ENCODE assay signal across 9 cellular contexts in the genomic region with DNA sequence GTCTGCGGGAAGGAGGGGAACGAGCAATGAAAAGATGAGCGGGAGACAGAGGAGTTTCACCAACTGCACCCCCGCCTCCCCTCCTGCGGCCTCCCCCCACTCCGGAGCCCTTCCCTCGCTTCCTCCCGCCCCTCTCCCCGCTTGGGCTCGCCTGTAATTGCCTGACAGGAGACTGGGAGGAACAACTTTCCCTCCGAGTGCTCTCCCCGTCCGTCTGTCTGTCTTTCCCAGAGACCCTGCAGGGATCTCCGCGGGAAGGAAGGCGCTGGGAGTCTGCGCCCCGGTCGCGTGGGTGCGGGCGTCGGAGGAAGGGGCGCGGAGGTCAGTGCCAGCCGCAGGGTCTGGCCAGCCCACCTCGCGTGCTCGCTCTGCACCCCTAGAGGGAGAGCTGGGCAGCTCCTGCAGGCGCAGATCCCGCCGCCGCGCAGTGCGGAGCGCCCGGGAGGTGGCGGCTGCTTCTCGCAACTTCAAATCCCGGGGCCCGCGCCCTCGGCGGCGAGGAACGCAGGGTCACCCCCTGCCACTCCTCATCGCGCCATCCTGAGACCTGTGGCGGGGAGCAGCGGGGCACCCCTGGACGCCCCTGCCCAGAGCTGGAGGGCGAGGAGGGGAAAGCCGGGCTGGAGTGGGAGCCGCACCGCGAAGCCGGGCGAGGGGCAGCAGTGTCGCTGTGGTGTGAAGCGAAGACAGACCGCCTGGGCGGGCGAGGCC. TPM values are rescaled to one million over a fixed set of nuclear protein-coding genes. Genes with fewer than 3 reads are reported as not detected.
A peak's percentile ranks its signal among the peaks of the same experiment; 100 is the strongest.
DNase-seq lines count a peak whose midpoint lies in the region; ATAC-seq and TF ChIP-seq lines count a peak whose summit lies in the region.
"Had no signal": no experiment of that assay in that cellular context is flagged by ENCODE, and none has a peak within 500 bp of the region (broad histone marks: within the 10 kb centered on the region; RNA-seq: fewer than 3 reads in every experiment).

No MANE protein-coding gene starts in this region.

- H3K36me3 ChIP-seq in Caco-2 (ENCODE audit: control insufficient read depth, insufficient read depth, low read length): no peaks in the 10 kb centered on the region
- H3K36me3 ChIP-seq in SK-N-MC (ENCODE audit: insufficient read depth, low read length): no peaks in the 10 kb centered on the region

- in situ Hi-C loops in G401 (cut with HindIII; ENCODE audit: low sequenced_read_pairs): no loop called here

- H3K27ac ChIP-seq in SK-N-MC: no peak overlapping the region

- H3K9me3 Mint-ChIP-seq in Caco-2 (ENCODE audit: unreplicated experiment): no peaks in the 10 kb centered on the region
- H3K9me3 Mint-ChIP-seq: activated B cell treated with CpG ODN at 0.5 μM for 24 hours had no signal

- no peak for ATAC-seq in GM18858 (IDR thresholded peaks at IDR 0.05; ENCODE audit: unreplicated experiment)

- no peaks in the 10 kb centered on the region for H3K27me3 Mint-ChIP-seq in Caco-2 (ENCODE audit: insufficient read depth, unreplicated experiment)

- H3K27ac Mint-ChIP-seq in Caco-2 (ENCODE audit: unreplicated experiment): peak overlapping the region; percentile 83
- H3K27ac Mint-ChIP-seq: activated B cell treated with CpG ODN at 0.5 μM for 24 hours had no signal

- H3K4me3 Mint-ChIP-seq in Caco-2 (ENCODE audit: unreplicated experiment): peak overlapping the region; percentile 84

- POLR2A ChIA-PET in Caco-2 (lab: Charles Lee): interaction anchor here (0.6 to 1.3 kb wide), 5 partner anchors 52 to 627 kb away, joined by 3 to 16 read pairs (median 5); no protein-coding TSS in a partner anchor

- CTCF ChIA-PET in Caco-2 (lab: Charles Lee): interaction anchor here (0.6 to 1.5 kb wide), 7 partner anchors 19 to 213 kb away, joined by 3 to 10 read pairs (median 5); no protein-coding TSS in a partner anchor

- peaks cover 37% of the 10 kb centered on the region for H3K4me1 Mint-ChIP-seq in Caco-2 (ENCODE audit: low read depth, unreplicated experiment)

- H3K9ac ChIP-seq in SK-N-MC (ENCODE audit: insufficient read length): peak overlapping the region; percentile 10

- H3K4me3 ChIP-seq in Caco-2 (ENCODE audit: low read depth, low read length) (peak overlapping the region; percentile 58), SK-N-MC (peak overlapping the region; percentile 82), cardiac fibroblast (replicated peaks in 1 of 2; ENCODE audit: low read depth in 2 of 2, low read length in 2 of 2) (peak overlapping the region; percentile 88 to 89), skeletal muscle cell (ENCODE audit: low read depth, low read length) (peak overlapping the region; percentile 93)

- TF ChIP-seq CTCF in Caco-2 (IDR thresholded peaks at IDR 0.05; ENCODE audit: insufficient read depth in 1 of 2, low read depth in 1 of 2, low read length in 1 of 2, severe bottlenecking in 1 of 2, unreplicated experiment in 1 of 2) (peak; percentile 78 to 91), cardiac fibroblast (IDR thresholded peaks at IDR 0.05; ENCODE audit: low read depth, low read length) (peak; percentile 59)

- DNase-seq in Caco-2: peak; percentile 88 to 91
- peak; percentile 73 for DNase-seq in HK-2 (ENCODE audit: unreplicated experiment)
- DNase-seq in SK-N-MC (ENCODE audit: low read depth, low spot score): no peak
- peak; percentile 91 to 96 for DNase-seq in cardiac fibroblast (ENCODE audit: low read depth in 2 of 2)
- peak; percentile 70 for DNase-seq in iPS-NIHi7 (ENCODE audit: extremely low spot score)
- DNase-seq in skeletal muscle cell (ENCODE audit: low read depth): peak; percentile 91
- DNase-seq in G401 (ENCODE audit: low spot score): no peak
- DNase-seq: activated B cell treated with CpG ODN at 0.5 μM for 24 hours had no signal

- BruUV-seq in Caco-2 (replicated peaks; lab: Mats Ljungman, UMichigan): TSS peak; percentile 2

- H3K36me3 Mint-ChIP-seq in Caco-2 (ENCODE audit: insufficient read depth, unreplicated experiment): peaks cover 54% of the 10 kb centered on the region

- peaks cover 22% of the 10 kb centered on the region for H3K4me1 ChIP-seq in Caco-2

- intact Hi-C loops in Caco-2 (cut with micrococcal nuclease; ENCODE audit: unreplicated experiment): loop anchor here (2.0 to 10.0 kb wide), 5 partner anchors 120 to 1060 kb away; no protein-coding TSS in a partner anchor

- H3K9me3 ChIP-seq in Caco-2 (no peaks in the 10 kb centered on the region), SK-N-MC (ENCODE audit: low read depth, low read length) (no peaks in the 10 kb centered on the region)

- no peaks in the 10 kb centered on the region for H3K27me3 ChIP-seq in Caco-2 (replicated peaks; ENCODE audit: control insufficient read depth, insufficient read depth, low read length)

RNA-seq across cellular contexts. Expression of gene NRP1, which starts 0.5 kb away (rescaled TPM):
- total RNA-seq in Caco-2 (2022): 99.3 and 123 TPM in 2 replicates
- total RNA-seq in G401 (2014; rRNA removed; shearing (Covaris generic)): 4.0 and 17.1 TPM in 2 replicates
- total RNA-seq: activated B cell treated with CpG ODN at 0.5 μM for 24 hours had no signal

Comparison
In these comparisons a context has a peak if more than half of its experiments do, and no peak if none do; other contexts are left out.
1. DNase-seq: peak in Caco-2 (2 of 2), HK-2 (single experiment), cardiac fibroblast (2 of 2), iPS-NIHi7 (single experiment) and skeletal muscle cell (single experiment); none in SK-N-MC (single experiment) and G401 (single experiment).
2. Peak in every context shown above with its lines, with median percentiles within 50 percentile points of each other: H3K4me3 ChIP-seq.